Comparison of ENCODE assay signal across 9 cellular contexts in genomic region chr2:37195862-37196319, GRCh38. TPM values are rescaled to one million over a fixed set of nuclear protein-coding genes. Genes with fewer than 3 reads are reported as not detected.
DNase-seq lines count a peak whose midpoint lies in the region; ATAC-seq and TF ChIP-seq lines count a peak whose summit lies in the region.
"Not testable (repeated sequence)": the region's sequence is repeated elsewhere in the genome, so short reads cannot be mapped to it uniquely, and the experiment has no call there.
"Had no signal": no experiment of that assay in that cellular context is flagged by ENCODE, and none has a peak within 500 bp of the region (broad histone marks: within the 10 kb centered on the region; RNA-seq: fewer than 3 reads in every experiment).

No MANE protein-coding gene starts in this region.

- H3K9me3 Mint-ChIP-seq in activated naive CD4-positive, alpha-beta T cell treated with anti-CD3 and anti-CD28 coated beads, Interleukin-2, amount 50 U/mL, for 24 hours; natural killer cell treated with Interleukin-12 subunit alpha and Interleukin-12 subunit beta and Interleukin-15 and Interleukin-18, amount 100 ng/mL, for 72 hours; stimulated activated naive CD8-positive, alpha-beta T cell treated with anti-CD3 and anti-CD28 coated beads, Interleukin-15, amount 100 ng/mL, for 72 hours: not testable (repeated sequence)

- 93 to 94% methylated on average over 20 of the region's 20 CpGs for WGBS in ectodermal cell, 2 experiments

- not testable (repeated sequence) for DNase-seq in AG10803 (ENCODE audit: low read depth); HAP-1 (ENCODE audit: low spot score in 2 of 2); RWPE2 (ENCODE audit: low spot score); natural killer cell treated with Interleukin-12 subunit alpha and Interleukin-12 subunit beta and Interleukin-15 and Interleukin-18, amount 100 ng/mL, for 72 hours (ENCODE audit: low spot score); stimulated activated naive CD8-positive, alpha-beta T cell treated with anti-CD3 and anti-CD28 coated beads, Interleukin-15, amount 100 ng/mL, for 72 hours

- not testable (repeated sequence) for H3K27me3 Mint-ChIP-seq in activated naive CD4-positive, alpha-beta T cell treated with anti-CD3 and anti-CD28 coated beads, Interleukin-2, amount 50 U/mL, for 24 hours; natural killer cell treated with Interleukin-12 subunit alpha and Interleukin-12 subunit beta and Interleukin-15 and Interleukin-18, amount 100 ng/mL, for 72 hours; stimulated activated naive CD8-positive, alpha-beta T cell treated with anti-CD3 and anti-CD28 coated beads, Interleukin-15, amount 100 ng/mL, for 72 hours

- H3K9me3 ChIP-seq in HAP-1; RWPE2 (ENCODE audit: severe bottlenecking); ectodermal cell (ENCODE audit: control insufficient read depth, low read length): not testable (repeated sequence)

- H3K4me3 ChIP-seq in AG10803 (ENCODE audit: low read length) (peak overlapping the region; percentile 92), HAP-1 (peak overlapping the region; percentile 73), RWPE2 (ENCODE audit: severe bottlenecking) (peak overlapping the region; percentile 61), ectodermal cell (ENCODE audit: insufficient read depth, low read depth, low read length) (peak overlapping the region; percentile 51), iPS-11a (ENCODE audit: low read depth, low read length) (peak overlapping the region; percentile 84)

- H3K4me1 ChIP-seq in HAP-1, result peaks cover 31% of the 10 kb centered on the region
- H3K4me1 ChIP-seq in RWPE2 (ENCODE audit: insufficient read depth, poor library complexity, severe bottlenecking); ectodermal cell (ENCODE audit: control insufficient read depth, insufficient read depth, low read length): not testable (repeated sequence)

- not testable (repeated sequence) for H3K27me3 ChIP-seq in HAP-1 (ENCODE audit: low read depth); RWPE2 (ENCODE audit: insufficient read depth, poor library complexity, severe bottlenecking); ectodermal cell (ENCODE audit: control insufficient read depth, insufficient read depth, low read length, poor library complexity, severe bottlenecking)

- peak overlapping the region; percentile 99 for H3K27ac Mint-ChIP-seq in activated naive CD4-positive, alpha-beta T cell treated with anti-CD3 and anti-CD28 coated beads, Interleukin-2, amount 50 U/mL, for 24 hours
- peak overlapping the region; percentile 97 to 99 for H3K27ac Mint-ChIP-seq in natural killer cell treated with Interleukin-12 subunit alpha and Interleukin-12 subunit beta and Interleukin-15 and Interleukin-18, amount 100 ng/mL, for 72 hours
- H3K27ac Mint-ChIP-seq in stimulated activated naive CD8-positive, alpha-beta T cell treated with anti-CD3 and anti-CD28 coated beads, Interleukin-15, amount 100 ng/mL, for 72 hours, result peak overlapping the region; percentile 98 to 99

- not testable (repeated sequence) for H3K36me3 ChIP-seq in HAP-1 (replicated peaks); ectodermal cell (ENCODE audit: control insufficient read depth, insufficient read depth, low read length)
- H3K36me3 ChIP-seq in RWPE2 (ENCODE audit: low read depth), result peaks cover 11% of the 10 kb centered on the region

- TF ChIP-seq CTCF in AG10803 (conservative IDR thresholded peaks at IDR 0.05; ENCODE audit: low read length); RWPE2 (IDR thresholded peaks at IDR 0.05; ENCODE audit: poor library complexity, severe bottlenecking): not testable (repeated sequence)

- peak overlapping the region; percentile 96 for H3K4me3 Mint-ChIP-seq in activated naive CD4-positive, alpha-beta T cell treated with anti-CD3 and anti-CD28 coated beads, Interleukin-2, amount 50 U/mL, for 24 hours
- peak overlapping the region; percentile 94 for H3K4me3 Mint-ChIP-seq in natural killer cell treated with Interleukin-12 subunit alpha and Interleukin-12 subunit beta and Interleukin-15 and Interleukin-18, amount 100 ng/mL, for 72 hours
- H3K4me3 Mint-ChIP-seq in stimulated activated naive CD8-positive, alpha-beta T cell treated with anti-CD3 and anti-CD28 coated beads, Interleukin-15, amount 100 ng/mL, for 72 hours, result peak overlapping the region; percentile 90 to 92

- H3K36me3 Mint-ChIP-seq in activated naive CD4-positive, alpha-beta T cell treated with anti-CD3 and anti-CD28 coated beads, Interleukin-2, amount 50 U/mL, for 24 hours; natural killer cell treated with Interleukin-12 subunit alpha and Interleukin-12 subunit beta and Interleukin-15 and Interleukin-18, amount 100 ng/mL, for 72 hours: not testable (repeated sequence)

- H3K27ac ChIP-seq in RWPE2 (ENCODE audit: poor library complexity, severe bottlenecking); ectodermal cell (ENCODE audit: insufficient read depth, low read depth, low read length, poor library complexity, severe bottlenecking): not testable (repeated sequence)

- ATAC-seq in RWPE2 (ENCODE audit: low read depth); natural killer cell treated with Interleukin-12 subunit alpha and Interleukin-12 subunit beta and Interleukin-15 and Interleukin-18, amount 100 ng/mL, for 72 hours; stimulated activated naive CD8-positive, alpha-beta T cell treated with anti-CD3 and anti-CD28 coated beads, Interleukin-15, amount 100 ng/mL, for 72 hours: not testable (repeated sequence)

- H3K4me1 Mint-ChIP-seq in activated naive CD4-positive, alpha-beta T cell treated with anti-CD3 and anti-CD28 coated beads, Interleukin-2, amount 50 U/mL, for 24 hours, result peaks cover 30% of the 10 kb centered on the region
- H3K4me1 Mint-ChIP-seq in natural killer cell treated with Interleukin-12 subunit alpha and Interleukin-12 subunit beta and Interleukin-15 and Interleukin-18, amount 100 ng/mL, for 72 hours (ENCODE audit: low read depth in 2 of 2), result peaks cover 15 to 16% of the 10 kb centered on the region in 2 donors
- H3K4me1 Mint-ChIP-seq in stimulated activated naive CD8-positive, alpha-beta T cell treated with anti-CD3 and anti-CD28 coated beads, Interleukin-15, amount 100 ng/mL, for 72 hours, result peaks cover 29% of the 10 kb centered on the region

- in situ Hi-C loops in HAP-1 (cut with MboI; ENCODE audit: low sequenced_read_pairs), result not testable (repeated sequence)

RNA-seq across cellular contexts. Expression of gene CEBPZOS, which starts 0.4 kb away (rescaled TPM):
- 14.2 TPM for polyA plus RNA-seq in ectodermal cell (2013, experiment 1 of 4)
- 15.5 TPM for polyA plus RNA-seq in ectodermal cell (2013, experiment 2 of 4)
- polyA plus RNA-seq in ectodermal cell (2013, experiment 3 of 4), result 11.6 TPM
- polyA plus RNA-seq in ectodermal cell (2013, experiment 4 of 4), result 12.8 TPM
- total RNA-seq in natural killer cell treated with Interleukin-12 subunit alpha and Interleukin-12 subunit beta and Interleukin-15 and Interleukin-18, amount 100 ng/mL, for 72 hours, result 10 to 100 TPM; 32.6 to 37.9 TPM

RNA-seq across cellular contexts. Expression of gene SULT6B1, which starts 7.4 kb away (rescaled TPM):
- not detected for polyA plus RNA-seq in ectodermal cell (2013, experiment 1 of 4)
- polyA plus RNA-seq in ectodermal cell (2013, experiment 2 of 4), result not detected
- not detected for polyA plus RNA-seq in ectodermal cell (2013, experiment 3 of 4)
- not detected for polyA plus RNA-seq in ectodermal cell (2013, experiment 4 of 4)
- total RNA-seq in natural killer cell treated with Interleukin-12 subunit alpha and Interleukin-12 subunit beta and Interleukin-15 and Interleukin-18, amount 100 ng/mL, for 72 hours, result not detected
- total RNA-seq: mucosa of gallbladder had no signal

RNA-seq across cellular contexts. Expression of gene CEBPZ, which starts 35.5 kb away (rescaled TPM):
- 63.4 TPM for polyA plus RNA-seq in ectodermal cell (2013, experiment 1 of 4)
- polyA plus RNA-seq in ectodermal cell (2013, experiment 2 of 4), result 54.2 TPM
- 40.7 TPM for polyA plus RNA-seq in ectodermal cell (2013, experiment 3 of 4)
- polyA plus RNA-seq in ectodermal cell (2013, experiment 4 of 4), result 47.2 TPM
- 10 to 100 TPM; 35.3 to 74.0 TPM for total RNA-seq in natural killer cell treated with Interleukin-12 subunit alpha and Interleukin-12 subunit beta and Interleukin-15 and Interleukin-18, amount 100 ng/mL, for 72 hours

RNA-seq across cellular contexts. Expression of gene NDUFAF7, which starts 35.6 kb away (rescaled TPM):
- 31.3 TPM for polyA plus RNA-seq in ectodermal cell (2013, experiment 1 of 4)
- polyA plus RNA-seq in ectodermal cell (2013, experiment 2 of 4), result 29.6 TPM
- 19.3 TPM for polyA plus RNA-seq in ectodermal cell (2013, experiment 3 of 4)
- 23.3 TPM for polyA plus RNA-seq in ectodermal cell (2013, experiment 4 of 4)
- 10 to 100 TPM; 20.5 to 24.3 TPM for total RNA-seq in natural killer cell treated with Interleukin-12 subunit alpha and Interleukin-12 subunit beta and Interleukin-15 and Interleukin-18, amount 100 ng/mL, for 72 hours

RNA-seq across cellular contexts. Expression of gene EIF2AK2, which starts 39.1 kb away (rescaled TPM):
- 23.1 TPM for polyA plus RNA-seq in ectodermal cell (2013, experiment 1 of 4)
- 23.6 TPM for polyA plus RNA-seq in ectodermal cell (2013, experiment 2 of 4)
- polyA plus RNA-seq in ectodermal cell (2013, experiment 3 of 4), result 17.8 TPM
- 15.3 TPM for polyA plus RNA-seq in ectodermal cell (2013, experiment 4 of 4)
- 10 to 100 TPM; 37.7 to 40.1 TPM for total RNA-seq in natural killer cell treated with Interleukin-12 subunit alpha and Interleukin-12 subunit beta and Interleukin-15 and Interleukin-18, amount 100 ng/mL, for 72 hours
